In the genomic region with DNA sequence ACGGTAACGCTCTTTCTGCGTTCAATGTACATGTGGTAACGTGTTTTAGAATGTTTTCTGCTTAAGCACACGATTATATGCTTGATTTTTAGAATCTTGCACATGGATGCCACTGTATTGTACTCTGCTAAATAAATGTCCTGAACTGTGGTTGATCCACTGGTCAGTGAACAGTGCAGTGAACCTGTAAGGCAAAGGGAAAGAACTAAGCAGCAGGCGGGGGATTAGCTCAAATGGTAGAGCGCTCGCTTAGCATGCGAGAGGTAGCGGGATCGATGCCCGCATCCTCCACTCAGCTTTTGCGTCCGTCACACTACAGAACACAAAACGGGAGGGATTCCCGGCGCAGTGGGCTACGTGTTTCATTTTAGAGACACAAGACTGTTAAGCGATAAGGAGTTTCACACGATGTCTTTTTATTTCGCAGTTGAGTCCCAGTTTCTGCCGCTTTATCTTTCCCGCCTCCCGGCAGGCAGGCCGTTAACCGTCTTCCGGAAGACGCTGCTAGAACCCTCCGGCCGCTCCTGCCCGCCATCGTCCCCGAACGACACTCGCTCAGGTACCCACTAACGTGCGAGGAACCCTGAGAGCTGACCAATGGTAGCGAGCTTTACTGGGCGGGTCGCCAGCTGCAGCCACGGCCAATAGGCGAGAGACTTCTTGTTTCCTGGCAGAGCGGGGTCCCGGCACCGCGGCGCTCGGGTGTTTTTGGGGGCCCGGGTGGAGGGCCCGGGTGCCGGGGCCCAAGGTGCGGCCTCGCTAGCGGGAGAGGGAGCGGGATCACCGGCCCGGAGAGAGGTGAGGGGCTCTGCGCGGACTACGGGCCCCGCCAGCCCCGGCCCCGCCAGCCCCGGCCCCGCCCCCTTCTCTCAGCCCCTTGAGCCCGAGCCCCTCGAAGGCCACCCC, we compare ENCODE assay signal across 1 cellular context.
A peak's percentile ranks its signal among the peaks of the same experiment; 100 is the strongest.
TF ChIP-seq lines count a peak whose summit lies in the region.

A gene with protein sequence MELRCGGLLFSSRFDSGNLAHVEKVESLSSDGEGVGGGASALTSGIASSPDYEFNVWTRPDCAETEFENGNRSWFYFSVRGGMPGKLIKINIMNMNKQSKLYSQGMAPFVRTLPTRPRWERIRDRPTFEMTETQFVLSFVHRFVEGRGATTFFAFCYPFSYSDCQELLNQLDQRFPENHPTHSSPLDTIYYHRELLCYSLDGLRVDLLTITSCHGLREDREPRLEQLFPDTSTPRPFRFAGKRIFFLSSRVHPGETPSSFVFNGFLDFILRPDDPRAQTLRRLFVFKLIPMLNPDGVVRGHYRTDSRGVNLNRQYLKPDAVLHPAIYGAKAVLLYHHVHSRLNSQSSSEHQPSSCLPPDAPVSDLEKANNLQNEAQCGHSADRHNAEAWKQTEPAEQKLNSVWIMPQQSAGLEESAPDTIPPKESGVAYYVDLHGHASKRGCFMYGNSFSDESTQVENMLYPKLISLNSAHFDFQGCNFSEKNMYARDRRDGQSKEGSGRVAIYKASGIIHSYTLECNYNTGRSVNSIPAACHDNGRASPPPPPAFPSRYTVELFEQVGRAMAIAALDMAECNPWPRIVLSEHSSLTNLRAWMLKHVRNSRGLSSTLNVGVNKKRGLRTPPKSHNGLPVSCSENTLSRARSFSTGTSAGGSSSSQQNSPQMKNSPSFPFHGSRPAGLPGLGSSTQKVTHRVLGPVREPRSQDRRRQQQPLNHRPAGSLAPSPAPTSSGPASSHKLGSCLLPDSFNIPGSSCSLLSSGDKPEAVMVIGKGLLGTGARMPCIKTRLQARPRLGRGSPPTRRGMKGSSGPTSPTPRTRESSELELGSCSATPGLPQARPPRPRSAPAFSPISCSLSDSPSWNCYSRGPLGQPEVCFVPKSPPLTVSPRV (plus strand): TSS at position 673 of the 906 bp plus-strand sequence. CDS start 1,291 bp downstream, outside the sequence.

TF ChIP-seq in K562, 482 proteins besides CTCF, POLR2A, EP300 and RAD21 (continued from another document and continues in another):
- TF ChIP-seq BACH1 (tag; IDR thresholded peaks at IDR 0.05) (no peak), MLLT1 (IDR thresholded peaks at IDR 0.05) (peak in 1 of 2 experiments; percentile 20; a peak in 1 of 4 replicates), SRSF1 (IDR thresholded peaks at IDR 0.05; ENCODE audit: low read depth, low read length) (no peak), SNAPC5 (CRISPR knock-in tag; IDR thresholded peaks at IDR 0.05) (no peak), RBM34 (IDR thresholded peaks at IDR 0.05; ENCODE audit: borderline replicate concordance, insufficient read depth, low read length) (no peak), NR4A1 (CRISPR knock-in tag; IDR thresholded peaks at IDR 0.05) (peak; percentile 86), NR4A1 (tag; IDR thresholded peaks at IDR 0.05) (no peak; the same call in 1 of the 2 replicates), MITF (IDR thresholded peaks at IDR 0.05) (no peak), CBX2 (IDR thresholded peaks at IDR 0.05; ENCODE audit: insufficient read depth, low read length, poor library complexity, severe bottlenecking) (no peak), MYC (IDR thresholded peaks at IDR 0.05; ENCODE audit: low read depth, low read length) (peak; percentile 58), MYC (CRISPR knock-in tag; IDR thresholded peaks at IDR 0.05; ENCODE audit: borderline replicate concordance, low read depth) (peak; percentile 47; the same call in 1 of the 2 replicates), SNIP1 (IDR thresholded peaks at IDR 0.05; ENCODE audit: low read depth) (no peak), ZBTB43 (CRISPR knock-in tag; IDR thresholded peaks at IDR 0.05) (peak; percentile 84; the same call in 1 of the 2 replicates), SAFB (IDR thresholded peaks at IDR 0.05; ENCODE audit: borderline replicate concordance, low read depth, low read length) (peak; percentile 72; the same call in 1 of the 2 replicates), HMG20B (CRISPR knock-in tag; IDR thresholded peaks at IDR 0.05) (no peak), NFE2 (IDR thresholded peaks at IDR 0.05; ENCODE audit: low read depth) (peak; percentile 2; the same call in 1 of the 2 replicates), ZBTB7A (IDR thresholded peaks at IDR 0.05; ENCODE audit: borderline replicate concordance, control insufficient read depth, low read depth, low read length) (no peak), ZNF655 (CRISPR knock-in tag; IDR thresholded peaks at IDR 0.05) (peak; percentile 82; the same call in 1 of the 2 replicates)
- TF ChIP-seq, protein P1, sequence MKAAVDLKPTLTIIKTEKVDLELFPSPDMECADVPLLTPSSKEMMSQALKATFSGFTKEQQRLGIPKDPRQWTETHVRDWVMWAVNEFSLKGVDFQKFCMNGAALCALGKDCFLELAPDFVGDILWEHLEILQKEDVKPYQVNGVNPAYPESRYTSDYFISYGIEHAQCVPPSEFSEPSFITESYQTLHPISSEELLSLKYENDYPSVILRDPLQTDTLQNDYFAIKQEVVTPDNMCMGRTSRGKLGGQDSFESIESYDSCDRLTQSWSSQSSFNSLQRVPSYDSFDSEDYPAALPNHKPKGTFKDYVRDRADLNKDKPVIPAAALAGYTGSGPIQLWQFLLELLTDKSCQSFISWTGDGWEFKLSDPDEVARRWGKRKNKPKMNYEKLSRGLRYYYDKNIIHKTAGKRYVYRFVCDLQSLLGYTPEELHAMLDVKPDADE (conservative IDR thresholded peaks at IDR 0.05; ENCODE audit: control insufficient read depth, low read depth, low read length) = peak; percentile 88
- TF ChIP-seq, protein P2, sequence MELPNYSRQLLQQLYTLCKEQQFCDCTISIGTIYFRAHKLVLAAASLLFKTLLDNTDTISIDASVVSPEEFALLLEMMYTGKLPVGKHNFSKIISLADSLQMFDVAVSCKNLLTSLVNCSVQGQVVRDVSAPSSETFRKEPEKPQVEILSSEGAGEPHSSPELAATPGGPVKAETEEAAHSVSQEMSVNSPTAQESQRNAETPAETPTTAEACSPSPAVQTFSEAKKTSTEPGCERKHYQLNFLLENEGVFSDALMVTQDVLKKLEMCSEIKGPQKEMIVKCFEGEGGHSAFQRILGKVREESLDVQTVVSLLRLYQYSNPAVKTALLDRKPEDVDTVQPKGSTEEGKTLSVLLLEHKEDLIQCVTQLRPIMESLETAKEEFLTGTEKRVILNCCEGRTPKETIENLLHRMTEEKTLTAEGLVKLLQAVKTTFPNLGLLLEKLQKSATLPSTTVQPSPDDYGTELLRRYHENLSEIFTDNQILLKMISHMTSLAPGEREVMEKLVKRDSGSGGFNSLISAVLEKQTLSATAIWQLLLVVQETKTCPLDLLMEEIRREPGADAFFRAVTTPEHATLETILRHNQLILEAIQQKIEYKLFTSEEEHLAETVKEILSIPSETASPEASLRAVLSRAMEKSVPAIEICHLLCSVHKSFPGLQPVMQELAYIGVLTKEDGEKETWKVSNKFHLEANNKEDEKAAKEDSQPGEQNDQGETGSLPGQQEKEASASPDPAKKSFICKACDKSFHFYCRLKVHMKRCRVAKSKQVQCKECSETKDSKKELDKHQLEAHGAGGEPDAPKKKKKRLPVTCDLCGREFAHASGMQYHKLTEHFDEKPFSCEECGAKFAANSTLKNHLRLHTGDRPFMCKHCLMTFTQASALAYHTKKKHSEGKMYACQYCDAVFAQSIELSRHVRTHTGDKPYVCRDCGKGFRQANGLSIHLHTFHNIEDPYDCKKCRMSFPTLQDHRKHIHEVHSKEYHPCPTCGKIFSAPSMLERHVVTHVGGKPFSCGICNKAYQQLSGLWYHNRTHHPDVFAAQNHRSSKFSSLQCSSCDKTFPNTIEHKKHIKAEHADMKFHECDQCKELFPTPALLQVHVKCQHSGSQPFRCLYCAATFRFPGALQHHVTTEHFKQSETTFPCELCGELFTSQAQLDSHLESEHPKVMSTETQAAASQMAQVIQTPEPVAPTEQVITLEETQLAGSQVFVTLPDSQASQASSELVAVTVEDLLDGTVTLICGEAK (IDR thresholded peaks at IDR 0.05) = peak; percentile 90
- TF ChIP-seq, protein P2 (CRISPR knock-in tag; IDR thresholded peaks at IDR 0.05) = 0 out of 2 replicates have a peak, but pooled peaks have one; percentile 20
- TF ChIP-seq, protein P3, sequence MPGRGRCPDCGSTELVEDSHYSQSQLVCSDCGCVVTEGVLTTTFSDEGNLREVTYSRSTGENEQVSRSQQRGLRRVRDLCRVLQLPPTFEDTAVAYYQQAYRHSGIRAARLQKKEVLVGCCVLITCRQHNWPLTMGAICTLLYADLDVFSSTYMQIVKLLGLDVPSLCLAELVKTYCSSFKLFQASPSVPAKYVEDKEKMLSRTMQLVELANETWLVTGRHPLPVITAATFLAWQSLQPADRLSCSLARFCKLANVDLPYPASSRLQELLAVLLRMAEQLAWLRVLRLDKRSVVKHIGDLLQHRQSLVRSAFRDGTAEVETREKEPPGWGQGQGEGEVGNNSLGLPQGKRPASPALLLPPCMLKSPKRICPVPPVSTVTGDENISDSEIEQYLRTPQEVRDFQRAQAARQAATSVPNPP (IDR thresholded peaks at IDR 0.05; ENCODE audit: borderline replicate concordance, insufficient read depth, insufficient read length) = no peak
- TF ChIP-seq, protein P4, sequence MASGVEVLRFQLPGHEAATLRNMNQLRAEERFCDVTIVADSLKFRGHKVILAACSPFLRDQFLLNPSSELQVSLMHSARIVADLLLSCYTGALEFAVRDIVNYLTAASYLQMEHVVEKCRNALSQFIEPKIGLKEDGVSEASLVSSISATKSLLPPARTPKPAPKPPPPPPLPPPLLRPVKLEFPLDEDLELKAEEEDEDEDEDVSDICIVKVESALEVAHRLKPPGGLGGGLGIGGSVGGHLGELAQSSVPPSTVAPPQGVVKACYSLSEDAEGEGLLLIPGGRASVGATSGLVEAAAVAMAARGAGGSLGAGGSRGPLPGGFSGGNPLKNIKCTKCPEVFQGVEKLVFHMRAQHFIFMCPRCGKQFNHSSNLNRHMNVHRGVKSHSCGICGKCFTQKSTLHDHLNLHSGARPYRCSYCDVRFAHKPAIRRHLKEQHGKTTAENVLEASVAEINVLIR (CRISPR knock-in tag; IDR thresholded peaks at IDR 0.05) = 0 out of 2 replicates have a peak, but pooled peaks have one; percentile 56
